Comparison of ENCODE assay signal across 11 cellular contexts in genomic region chr11:79046365-79046764, GRCh38.
"Had no signal": no experiment of that assay in that cellular context is flagged by ENCODE, and none has a peak within 500 bp of the region (broad histone marks: within the 10 kb centered on the region; RNA-seq: fewer than 3 reads in every experiment).

No MANE protein-coding gene starts in this region.

- H3K27ac Mint-ChIP-seq: activated naive CD4-positive, alpha-beta T cell treated with anti-CD3 and anti-CD28 coated beads, Interleukin-2, amount 10 ng/mL, durations not matched to agents 7 days and 5 days; activated T-helper 17 cell treated with anti-CD3 and anti-CD28 coated beads, Interleukin-2, amount 50 U/mL, for 72 hours; effector memory CD8-positive, alpha-beta T cell; memory B cell; T-helper 1 cell treated with Interleukin-12 subunit alpha and Interleukin-12 subunit beta and Interleukin-4 antibody, amounts not matched to agents 30 μg/mL and 1 μg/mL, for 36 hours had no signal

- DNase-seq: activated CD4-positive, alpha-beta T cell treated with anti-CD3 and anti-CD28 coated beads, Interleukin-2, amount 50 U/mL, for 1 hour; activated naive CD4-positive, alpha-beta T cell treated with anti-CD3 and anti-CD28 coated beads, Interleukin-2, amount 10 ng/mL, durations not matched to agents 7 days and 5 days; activated T-cell treated with anti-CD3 and anti-CD28 coated beads for 4 hours; central memory CD4-positive, alpha-beta T cell; effector memory CD8-positive, alpha-beta T cell; erythroblast had no signal

- H3K4me3 Mint-ChIP-seq: activated naive CD4-positive, alpha-beta T cell treated with anti-CD3 and anti-CD28 coated beads, Interleukin-2, amount 10 ng/mL, durations not matched to agents 7 days and 5 days; activated T-helper 17 cell treated with anti-CD3 and anti-CD28 coated beads, Interleukin-2, amount 50 U/mL, for 72 hours; effector memory CD8-positive, alpha-beta T cell; memory B cell; T-helper 1 cell treated with Interleukin-12 subunit alpha and Interleukin-12 subunit beta and Interleukin-4 antibody, amounts not matched to agents 30 μg/mL and 1 μg/mL, for 36 hours had no signal

- ATAC-seq: effector memory CD8-positive, alpha-beta T cell had no signal

- H2AFZ ChIP-seq: parathyroid adenoma had no signal

- H3K79me2 ChIP-seq: parathyroid adenoma had no signal

- H3K27me3 ChIP-seq: vagina had no signal

- H3K27me3 Mint-ChIP-seq: activated naive CD4-positive, alpha-beta T cell treated with anti-CD3 and anti-CD28 coated beads, Interleukin-2, amount 10 ng/mL, durations not matched to agents 7 days and 5 days had no signal

- H3K9me3 Mint-ChIP-seq: activated naive CD4-positive, alpha-beta T cell treated with anti-CD3 and anti-CD28 coated beads, Interleukin-2, amount 10 ng/mL, durations not matched to agents 7 days and 5 days; activated T-helper 17 cell treated with anti-CD3 and anti-CD28 coated beads, Interleukin-2, amount 50 U/mL, for 72 hours; T-helper 1 cell treated with Interleukin-12 subunit alpha and Interleukin-12 subunit beta and Interleukin-4 antibody, amounts not matched to agents 30 μg/mL and 1 μg/mL, for 36 hours had no signal

- H3K4me3 ChIP-seq: vagina had no signal

- H3K36me3 Mint-ChIP-seq: activated naive CD4-positive, alpha-beta T cell treated with anti-CD3 and anti-CD28 coated beads, Interleukin-2, amount 10 ng/mL, durations not matched to agents 7 days and 5 days had no signal

- H3K4me1 Mint-ChIP-seq: activated naive CD4-positive, alpha-beta T cell treated with anti-CD3 and anti-CD28 coated beads, Interleukin-2, amount 10 ng/mL, durations not matched to agents 7 days and 5 days; activated T-helper 17 cell treated with anti-CD3 and anti-CD28 coated beads, Interleukin-2, amount 50 U/mL, for 72 hours; memory B cell had no signal

- H3K4me1 ChIP-seq: parathyroid adenoma, vagina had no signal

- H3K9me3 ChIP-seq: vagina had no signal

- H3K36me3 ChIP-seq: vagina had no signal

- H3K9ac ChIP-seq: parathyroid adenoma had no signal

- H3K27ac ChIP-seq: parathyroid adenoma, vagina had no signal
